In the genomic region with DNA sequence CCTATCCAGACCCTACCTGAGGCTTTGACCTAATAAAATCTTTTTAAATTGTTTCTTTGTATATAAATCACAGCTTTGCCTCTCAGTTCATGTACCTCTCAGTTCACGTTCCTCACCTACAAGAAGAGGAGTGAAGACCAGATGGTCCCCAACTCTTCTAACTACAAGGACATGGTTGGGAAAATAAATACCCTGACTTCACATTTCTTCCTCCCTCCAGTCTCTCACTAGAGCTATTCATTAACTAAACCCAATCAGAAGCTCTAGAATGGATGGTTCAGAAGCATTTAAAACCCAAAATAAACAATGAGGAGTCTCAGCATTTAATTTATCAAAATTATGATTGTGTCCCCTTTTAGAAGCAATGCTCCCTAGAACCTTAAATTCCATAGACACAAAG, we compare ENCODE assay signal across 23 cellular contexts.
"Had no signal": no experiment of that assay in that cellular context is flagged by ENCODE, and none has a peak within 500 bp of the region (broad histone marks: within the 10 kb centered on the region; RNA-seq: fewer than 3 reads in every experiment).

No MANE protein-coding gene starts in this region.

- H3K9me3 ChIP-seq: breast epithelium, heart left ventricle, pancreas, sigmoid colon, spleen, thoracic aorta, upper lobe of left lung had no signal

- H3K36me3 ChIP-seq: breast epithelium, heart left ventricle, pancreas, sigmoid colon, spleen, thoracic aorta, upper lobe of left lung had no signal

- H3K4me3 ChIP-seq: breast epithelium, dorsolateral prefrontal cortex, heart left ventricle, lung, pancreas, sigmoid colon, spleen, thoracic aorta, upper lobe of left lung had no signal

- H3K27me3 ChIP-seq: breast epithelium, dorsolateral prefrontal cortex, heart left ventricle, pancreas, sigmoid colon, spleen, upper lobe of left lung had no signal

- DNase-seq: activated B cell treated with CpG ODN at 0.5 μM for 24 hours; activated CD4-positive, alpha-beta T cell treated with anti-CD3 and anti-CD28 coated beads for 36 hours; activated CD4-positive, alpha-beta T cell treated with anti-CD3 and anti-CD28 coated beads, Interleukin-2, amount 50 U/mL, for 4 hours; activated CD8-positive, alpha-beta memory T cell treated with anti-CD3 and anti-CD28 coated beads for 24 hours; activated CD8-positive, alpha-beta memory T cell treated with anti-CD3 and anti-CD28 coated beads, Interleukin-2, amount 50 U/mL, for 48 hours; activated naive CD4-positive, alpha-beta T cell treated with anti-CD3 and anti-CD28 coated beads for 36 hours; activated naive CD8-positive, alpha-beta T cell treated with anti-CD3 and anti-CD28 coated beads, Interleukin-2, amount 10 ng/mL, durations not matched to agents 7 days and 5 days; activated T-cell treated with anti-CD3 and anti-CD28 coated beads, Interleukin-2, amount 50 U/mL, for 4 hours; amniotic stem cell; dorsolateral prefrontal cortex; heart left ventricle; islet precursor cell; natural killer cell; sigmoid colon; spleen; stimulated activated CD4-positive, alpha-beta T cell treated with anti-CD3 and anti-CD28 coated beads, Interleukin-4, amount 100 ng/mL, for 1 hour; stimulated activated naive CD4-positive, alpha-beta T cell; T-cell; upper lobe of left lung had no signal

- H3K27ac ChIP-seq: breast epithelium, dorsolateral prefrontal cortex, heart left ventricle, spleen, thoracic aorta, upper lobe of left lung had no signal

- H3K4me1 ChIP-seq: breast epithelium, spleen, upper lobe of left lung had no signal
